21 cellular contexts compared by ENCODE assay signal in genomic region chr9:136019041-136019680, GRCh38.
"Had no signal": no experiment of that assay in that cellular context is flagged by ENCODE, and none has a peak within 500 bp of the region (broad histone marks: within the 10 kb centered on the region; RNA-seq: fewer than 3 reads in every experiment).

No MANE protein-coding gene starts in this region.

- H3K36me3 ChIP-seq: brain microvascular endothelial cell, neural progenitor cell, pancreas, transverse colon had no signal

- H3K27me3 Mint-ChIP-seq: activated CD8-positive, alpha-beta T cell treated with anti-CD3 and anti-CD28 coated beads for 36 hours; T-cell had no signal

- H3K4me3 Mint-ChIP-seq: activated CD8-positive, alpha-beta T cell treated with anti-CD3 and anti-CD28 coated beads for 36 hours; activated T-helper 1 cell treated with anti-CD3 and anti-CD28 coated beads, Interleukin-12 subunit alpha, Interleukin-12 subunit beta, Interleukin-2, Interleukin-4 antibody, amounts not matched to agents 30 ng/mL and 10 ng/mL and 1 ng/mL, durations not matched to agents 14 hours and 24 hours and 36 hours; neural progenitor cell; T-cell had no signal

- H3K9me3 ChIP-seq: pancreas, SK-N-SH, transverse colon had no signal

- H3K9ac ChIP-seq: neural progenitor cell, SK-N-SH had no signal

- H3K27ac ChIP-seq: brain microvascular endothelial cell, foreskin keratinocyte, neural progenitor cell, pancreas, transverse colon had no signal

- H3K27ac Mint-ChIP-seq: activated T-helper 1 cell treated with anti-CD3 and anti-CD28 coated beads, Interleukin-12 subunit alpha, Interleukin-12 subunit beta, Interleukin-2, Interleukin-4 antibody, amounts not matched to agents 30 ng/mL and 10 ng/mL and 1 ng/mL, durations not matched to agents 14 hours and 24 hours and 36 hours; neural progenitor cell; T-cell had no signal

- H3K9me3 Mint-ChIP-seq: activated CD8-positive, alpha-beta T cell treated with anti-CD3 and anti-CD28 coated beads for 36 hours; activated T-helper 1 cell treated with anti-CD3 and anti-CD28 coated beads, Interleukin-12 subunit alpha, Interleukin-12 subunit beta, Interleukin-2, Interleukin-4 antibody, amounts not matched to agents 30 ng/mL and 10 ng/mL and 1 ng/mL, durations not matched to agents 14 hours and 24 hours and 36 hours; T-cell had no signal

- H3K4me1 ChIP-seq: foreskin keratinocyte, transverse colon had no signal

- ATAC-seq: activated CD8-positive, alpha-beta T cell treated with anti-CD3 and anti-CD28 coated beads for 36 hours; foreskin keratinocyte; pancreas; T-cell had no signal

- DNase-seq: activated CD4-positive, CD25-positive, alpha-beta regulatory T cell treated with anti-CD3 and anti-CD28 coated beads, Interleukin-2, amount 50 U/mL, for 72 hours; activated CD8-positive, alpha-beta T cell treated with anti-CD3 and anti-CD28 coated beads for 36 hours; activated naive CD4-positive, alpha-beta T cell treated with Interleukin-2 at 50 U/mL for 16 hours; anterior cingulate cortex; brain microvascular endothelial cell; cortex of kidney; effector memory CD4-positive, alpha-beta T cell; foreskin keratinocyte; glutamatergic neuron; midbrain; stimulated activated CD4-positive, alpha-beta T cell treated with anti-CD3 and anti-CD28 coated beads, Interleukin-4, amount 100 ng/mL, for 1 hour; stimulated activated naive CD4-positive, alpha-beta T cell treated with Interleukin-2 at 50 U/mL for 16 hours; substantia nigra; T-cell; T-helper 9 cell; transverse colon had no signal

- H3K27me3 ChIP-seq: brain microvascular endothelial cell, foreskin keratinocyte, neural progenitor cell, pancreas, transverse colon had no signal

- H3K4me3 ChIP-seq: lung, neural progenitor cell, pancreas, transverse colon had no signal
